ENCODE assay signal across 9 cellular contexts in genomic region chr3:107796786-107797185, GRCh38.
DNase-seq lines count a peak whose midpoint lies in the region; ATAC-seq and TF ChIP-seq lines count a peak whose summit lies in the region.
"Had no signal": no experiment of that assay in that cellular context is flagged by ENCODE, and none has a peak within 500 bp of the region (broad histone marks: within the 10 kb centered on the region; RNA-seq: fewer than 3 reads in every experiment).

No MANE protein-coding gene starts in this region.

- TF ChIP-seq CTCF in epithelial cell of esophagus (IDR thresholded peaks at IDR 0.05; ENCODE audit: insufficient read depth, low read depth, low read length, missing control alignments) (no peak), retinal pigment epithelial cell (conservative IDR thresholded peaks at IDR 0.05; ENCODE audit: low read depth, low read length) (no peak)

- H3K4me3 ChIP-seq in epithelial cell of esophagus (ENCODE audit: low read length) (no peak overlapping the region), retinal pigment epithelial cell (ENCODE audit: low read length) (no peak overlapping the region)

- ATAC-seq in HG03439 (IDR thresholded peaks at IDR 0.05; ENCODE audit: unreplicated experiment), result no peak
- ATAC-seq: activated T-cell treated with anti-CD3 and anti-CD28 coated beads, Interleukin-2, amount 50 U/mL, for 72 hours had no signal

- peak; percentile 47 for DNase-seq in HCEC 1CT
- DNase-seq in NCI-H69 (lab: John Stamatoyannopoulos, UW), result peak; percentile 58
- peak; percentile 89 for DNase-seq in epithelial cell of esophagus (ENCODE audit: low read depth)
- DNase-seq in retinal pigment epithelial cell (ENCODE audit: low read depth), result peak; percentile 86
- no peak for DNase-seq in COLO668 (lab: John Stamatoyannopoulos, UW; ENCODE audit: unreplicated experiment)
- DNase-seq in COR-L47 (lab: John Stamatoyannopoulos, UW), result no peak
- DNase-seq: activated T-cell treated with anti-CD3 and anti-CD28 coated beads, Interleukin-2, amount 50 U/mL, for 72 hours; HFFc6 had no signal

Comparison
In these comparisons a context has a peak if more than half of its experiments do, and no peak if none do; other contexts are left out.
1. DNase-seq: peak in HCEC 1CT (single experiment), NCI-H69 (single experiment), epithelial cell of esophagus (single experiment) and retinal pigment epithelial cell (single experiment); none in COLO668 (single experiment) and COR-L47 (single experiment).